In genomic region chr1:114316204-114316603, GRCh38 we compare ENCODE assay signal across 27 cellular contexts.
DNase-seq lines count a peak whose midpoint lies in the region; ATAC-seq, FAIRE-seq and TF ChIP-seq lines count a peak whose summit lies in the region.
"Had no signal": no experiment of that assay in that cellular context is flagged by ENCODE, and none has a peak within 500 bp of the region (broad histone marks: within the 10 kb centered on the region; RNA-seq: fewer than 3 reads in every experiment).

No MANE protein-coding gene starts in this region.

- no peak for FAIRE-seq in GM12892 (lab: Jason Lieb, UNC)
- FAIRE-seq: GM18507, GM19239, HTR-8/SVneo had no signal

- H3K4me3 ChIP-seq in HCT116 (replicated peaks in 1 of 2; ENCODE audit: low read depth in 1 of 2, low read length in 2 of 2) (no peak overlapping the region), WERI-Rb-1 (ENCODE audit: low read depth, low read length) (no peak overlapping the region), mesendoderm (ENCODE audit: low read length) (no peak overlapping the region)
- H3K4me3 ChIP-seq: HAP-1 had no signal

- no peaks in the 10 kb centered on the region for H4K20me1 ChIP-seq in HCT116 (ENCODE audit: insufficient read depth)

- H4K5ac ChIP-seq in mesendoderm (ENCODE audit: low read length), result no peak overlapping the region

- H3K4me1 ChIP-seq in HCT116 (ENCODE audit: control insufficient read depth in 1 of 2, insufficient read depth in 2 of 2, low read length in 2 of 2) (no peaks in the 10 kb centered on the region), mesendoderm (ENCODE audit: control insufficient read depth, low read depth, low read length) (peaks cover 2% of the 10 kb centered on the region)
- H3K4me1 ChIP-seq: HAP-1 had no signal

- peak; percentile 7; the same call in 1 of the 2 replicates for TF ChIP-seq CTCF in 22Rv1 (IDR thresholded peaks at IDR 0.05)
- TF ChIP-seq CTCF in HCT116 (IDR thresholded peaks at IDR 0.05 in 2 of 3, conservative IDR thresholded peaks at IDR 0.05 in 1 of 3; ENCODE audit: borderline replicate concordance in 1 of 3, insufficient read depth in 1 of 3, low read depth in 2 of 3, low read length in 2 of 3), result 0 out of 6 replicates have a peak, but pooled peaks of 1 of the 3 experiments have one; percentile 9
- TF ChIP-seq CTCF in WERI-Rb-1 (IDR thresholded peaks at IDR 0.05; ENCODE audit: low read depth, low read length), result no peak

- H3K9me2 ChIP-seq in HCT116 (ENCODE audit: insufficient read depth), result no peaks in the 10 kb centered on the region

- TF ChIP-seq RAD21 in HCT116 (IDR thresholded peaks at IDR 0.05; ENCODE audit: low read depth), result no peak

- WGBS in mesendoderm (ENCODE audit: extremely low coverage, insufficient coverage, low lambda C conversion rate), result no CpG with 5 or more reads among the region's 3 CpGs

- H3K9me3 ChIP-seq in HCT116 (ENCODE audit: control insufficient read depth in 1 of 2, insufficient read depth in 1 of 2, low read depth in 1 of 2, low read length in 2 of 2) (no peaks in the 10 kb centered on the region), WERI-Rb-1 (ENCODE audit: severe bottlenecking) (no peaks in the 10 kb centered on the region)
- H3K9me3 ChIP-seq: HAP-1 had no signal

- no peak overlapping the region for H2BK15ac ChIP-seq in mesendoderm (replicated peaks; ENCODE audit: low read depth)

- no peak overlapping the region for H2BK120ac ChIP-seq in mesendoderm (ENCODE audit: low read depth, low read length)

- no peak overlapping the region for H3K56ac ChIP-seq in mesendoderm (ENCODE audit: low read length)

- H3K79me2 ChIP-seq in HCT116 (ENCODE audit: insufficient read depth, low read length) (no peaks in the 10 kb centered on the region), mesendoderm (ENCODE audit: control insufficient read depth, insufficient read depth, low read length) (no peaks in the 10 kb centered on the region)

- no peak overlapping the region for H3K18ac ChIP-seq in mesendoderm (ENCODE audit: low read length)

- intact Hi-C loops in HCT116 (cut with micrococcal nuclease), result no loop called here

- no peak overlapping the region for H2AK5ac ChIP-seq in mesendoderm (ENCODE audit: low read length)

- no peak overlapping the region for H2AFZ ChIP-seq in HCT116 (ENCODE audit: low read depth, low read length, poor library complexity, severe bottlenecking)

- no peak overlapping the region for H3K9ac ChIP-seq in HCT116 (ENCODE audit: low read length)
- no peak overlapping the region for H3K9ac ChIP-seq in mesendoderm (ENCODE audit: low read length)
- H3K9ac ChIP-seq: KMS-11 had no signal

- DNase-seq in HCT116 (ENCODE audit: low read depth, low spot score) (no peak), WERI-Rb-1 (peak; percentile 31), mesendoderm (peak; percentile 25), GM12892 (ENCODE audit: insufficient read length) (no peak), NCI-H526 (lab: John Stamatoyannopoulos, UW) (no peak), NCI-H2227 treated with DMSO at 0.1 percent for 48 hours (lab: John Stamatoyannopoulos, UW) (no peak)
- no peak for DNase-seq in stimulated activated CD4-positive, alpha-beta T cell treated with anti-CD3 and anti-CD28 coated beads, Interleukin-1b, Interleukin-23, amount 100 ng/mL, for 48 hours
- DNase-seq: AML-193; Calu3; CD8-positive, alpha-beta memory T cell; DMS153; NCI-H1105; NCI-H146; NCI-H2029; NCI-H226; NCI-H510A treated with DMSO at 0.1 percent for 48 hours; NCI-H774; PC-3; Right ventricle myocardium superior; SW 1271 had no signal

- no peak overlapping the region for H2BK5ac ChIP-seq in mesendoderm (ENCODE audit: low read length)

- ATAC-seq in HCT116, result peak; percentile 57
- ATAC-seq: PC-3 had no signal

- CTCF ChIA-PET in HCT116 (lab: Charles Lee), result interaction anchor here (1.0 kb wide), 1 partner anchor 14 kb away, joined by 7 read pairs; no protein-coding TSS in a partner anchor

- no peaks in the 10 kb centered on the region for H3K79me1 ChIP-seq in mesendoderm (ENCODE audit: low read length)

- POLR2A ChIA-PET in HCT116 (lab: Charles Lee), result no interaction called here

- no peak overlapping the region for H4K8ac ChIP-seq in mesendoderm (ENCODE audit: low read depth, low read length)

- BruUV-seq in HCT116 (replicated peaks; lab: Mats Ljungman, UMichigan), result no TSS peak

- H3K4me2 ChIP-seq in HCT116 (ENCODE audit: low read length) (no peak overlapping the region), mesendoderm (ENCODE audit: low read length) (no peak overlapping the region)
- H3K4me2 ChIP-seq: KMS-11 had no signal

- H3K4ac ChIP-seq in mesendoderm (ENCODE audit: low read depth, low read length), result no peak overlapping the region

- H3K27ac ChIP-seq in 22Rv1, result no peak overlapping the region
- H3K27ac ChIP-seq in HCT116 (ENCODE audit: low read depth, low read length), result no peak overlapping the region
- no peak overlapping the region for H3K27ac ChIP-seq in WERI-Rb-1
- no peak overlapping the region for H3K27ac ChIP-seq in mesendoderm (ENCODE audit: low read depth, low read length)
- H3K27ac ChIP-seq: C4-2B, KMS-11 had no signal

- no peak overlapping the region for H3K23ac ChIP-seq in mesendoderm (ENCODE audit: low read length)

- RAD21 ChIA-PET in HCT116 (lab: Charles Lee; ENCODE audit: low non-redundant PET in 1 of 2, low total read pairs in 2 of 2, uncharacterized antibody in 2 of 2, unreplicated experiment in 2 of 2), result no interaction called here

- TF ChIP-seq POLR2A in HCT116 (IDR thresholded peaks at IDR 0.05; ENCODE audit: borderline replicate concordance, extremely low read depth, insufficient read depth, insufficient read length), result no peak
- no peak for TF ChIP-seq POLR2A in GM12892 (IDR thresholded peaks at IDR 0.05; ENCODE audit: low read depth, low read length)

- H3K27me3 ChIP-seq in HCT116 (ENCODE audit: insufficient read depth, low read length) (no peaks in the 10 kb centered on the region), WERI-Rb-1 (ENCODE audit: insufficient read depth, low read depth, severe bottlenecking) (no peaks in the 10 kb centered on the region), mesendoderm (ENCODE audit: insufficient read depth, low read length, poor library complexity) (no peaks in the 10 kb centered on the region)

- H3K36me3 ChIP-seq in HCT116 (ENCODE audit: control insufficient read depth in 1 of 2, insufficient read depth in 2 of 2, low read length in 2 of 2), result no peaks in the 10 kb centered on the region
- H3K36me3 ChIP-seq in WERI-Rb-1, result no peaks in the 10 kb centered on the region
- H3K36me3 ChIP-seq in mesendoderm (ENCODE audit: control insufficient read depth, insufficient read depth, low read length), result no peaks in the 10 kb centered on the region
- H3K36me3 ChIP-seq: HAP-1 had no signal

TF ChIP-seq in HCT116, 20 proteins besides CTCF, POLR2A, EP300 and RAD21 (continues in another document):
- no peak for TF ChIP-seq ELF1 (IDR thresholded peaks at IDR 0.05; ENCODE audit: borderline replicate concordance, low read depth)
- no peak for TF ChIP-seq EGR1 (IDR thresholded peaks at IDR 0.05; ENCODE audit: low read depth)
- TF ChIP-seq JUND (IDR thresholded peaks at IDR 0.05), result no peak
- TF ChIP-seq, protein P1, sequence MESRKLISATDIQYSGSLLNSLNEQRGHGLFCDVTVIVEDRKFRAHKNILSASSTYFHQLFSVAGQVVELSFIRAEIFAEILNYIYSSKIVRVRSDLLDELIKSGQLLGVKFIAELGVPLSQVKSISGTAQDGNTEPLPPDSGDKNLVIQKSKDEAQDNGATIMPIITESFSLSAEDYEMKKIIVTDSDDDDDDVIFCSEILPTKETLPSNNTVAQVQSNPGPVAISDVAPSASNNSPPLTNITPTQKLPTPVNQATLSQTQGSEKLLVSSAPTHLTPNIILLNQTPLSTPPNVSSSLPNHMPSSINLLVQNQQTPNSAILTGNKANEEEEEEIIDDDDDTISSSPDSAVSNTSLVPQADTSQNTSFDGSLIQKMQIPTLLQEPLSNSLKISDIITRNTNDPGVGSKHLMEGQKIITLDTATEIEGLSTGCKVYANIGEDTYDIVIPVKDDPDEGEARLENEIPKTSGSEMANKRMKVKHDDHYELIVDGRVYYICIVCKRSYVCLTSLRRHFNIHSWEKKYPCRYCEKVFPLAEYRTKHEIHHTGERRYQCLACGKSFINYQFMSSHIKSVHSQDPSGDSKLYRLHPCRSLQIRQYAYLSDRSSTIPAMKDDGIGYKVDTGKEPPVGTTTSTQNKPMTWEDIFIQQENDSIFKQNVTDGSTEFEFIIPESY (IDR thresholded peaks at IDR 0.05; ENCODE audit: extremely low read depth, insufficient replicate concordance, low read length), result no peak
- no peak for TF ChIP-seq CEBPB (IDR thresholded peaks at IDR 0.05; ENCODE audit: low read depth)
- no peak for TF ChIP-seq ZFX (IDR thresholded peaks at IDR 0.05)
- no peak for TF ChIP-seq EZH2 (IDR thresholded peaks at IDR 0.05)
- TF ChIP-seq TCF7L2 (IDR thresholded peaks at IDR 0.05; ENCODE audit: borderline replicate concordance, extremely low read depth, insufficient read depth, insufficient read length), result no peak
- TF ChIP-seq EZH2phosphoT487 (IDR thresholded peaks at IDR 0.05; ENCODE audit: borderline replicate concordance), result no peak
- no peak for TF ChIP-seq REST (IDR thresholded peaks at IDR 0.05; ENCODE audit: low read depth)
- no peak for TF ChIP-seq YY1 (IDR thresholded peaks at IDR 0.05; ENCODE audit: extremely low read depth, insufficient replicate concordance, low read depth, low read length)

Comparison
In these comparisons a context has a peak if more than half of its experiments do, and no peak if none do; other contexts are left out.
1. DNase-seq: peak in WERI-Rb-1 (single experiment) and mesendoderm (single experiment); none in HCT116 (single experiment), GM12892 (single experiment), NCI-H526 (0 of 2), stimulated activated CD4-positive, alpha-beta T cell treated with anti-CD3 and anti-CD28 coated beads, Interleukin-1b, Interleukin-23, amount 100 ng/mL, for 48 hours (single experiment) and NCI-H2227 treated with DMSO at 0.1 percent for 48 hours (single experiment).